ENCODE assay signal across 8 cellular contexts in genomic region chr2:109030870-109031480, GRCh38. TPM values are rescaled to one million over a fixed set of nuclear protein-coding genes. Genes with fewer than 3 reads are reported as not detected.
DNase-seq lines count a peak whose midpoint lies in the region; ATAC-seq, FAIRE-seq and TF ChIP-seq lines count a peak whose summit lies in the region.

No MANE protein-coding gene starts in this region.

- H3K27ac ChIP-seq in HL-60 (replicated peaks): peak overlapping the region; percentile 85
- no peak overlapping the region for H3K27ac ChIP-seq in kidney (ENCODE audit: low read depth in 2 of 2, low read length in 2 of 2)

- no peaks in the 10 kb centered on the region for H3K36me3 ChIP-seq in kidney (ENCODE audit: control insufficient read depth in 1 of 2, insufficient read depth in 2 of 2, low read length in 2 of 2)

- H3K36me3 Mint-ChIP-seq in stimulated activated memory B cell treated with anti-CD40 and anti-IgM and Interleukin-4, amounts not matched to agents 10 μg/mL and 1 μg/mL and 100 μg/mL, for 72 hours: no peaks in the 10 kb centered on the region

- intact Hi-C loops in kidney (cut with DNase I): no loop called here

- H3K27me3 ChIP-seq in HL-60 (ENCODE audit: insufficient read depth, poor library complexity, severe bottlenecking): no peaks in the 10 kb centered on the region

- peak overlapping the region; percentile 78 for H3K4me3 Mint-ChIP-seq in stimulated activated memory B cell treated with anti-CD40 and anti-IgM and Interleukin-4, amounts not matched to agents 10 μg/mL and 1 μg/mL and 100 μg/mL, for 72 hours

- H3K4me1 Mint-ChIP-seq in stimulated activated memory B cell treated with anti-CD40 and anti-IgM and Interleukin-4, amounts not matched to agents 10 μg/mL and 1 μg/mL and 100 μg/mL, for 72 hours: peaks cover 16% of the 10 kb centered on the region

- H3K4me1 ChIP-seq in kidney (ENCODE audit: control insufficient read depth in 1 of 2, insufficient read depth in 1 of 2, low read depth in 1 of 2, low read length in 2 of 2): peaks cover 0 to 4% of the 10 kb centered on the region in 2 donors

- no peaks in the 10 kb centered on the region for H3K9me3 Mint-ChIP-seq in stimulated activated memory B cell treated with anti-CD40 and anti-IgM and Interleukin-4, amounts not matched to agents 10 μg/mL and 1 μg/mL and 100 μg/mL, for 72 hours

- TF ChIP-seq CTCF in HL-60 (IDR thresholded peaks at IDR 0.05; ENCODE audit: insufficient read depth, low read length): no peak
- TF ChIP-seq CTCF in kidney (IDR thresholded peaks at IDR 0.05; ENCODE audit: borderline replicate concordance, extremely low read depth, insufficient read depth): no peak

- no peak for FAIRE-seq in kidney (lab: Jason Lieb, UNC)

- H3K9ac ChIP-seq in kidney (ENCODE audit: low read length in 2 of 2): peak overlapping the region in 1 of 2 donors; percentile 19

- H3K27ac Mint-ChIP-seq in stimulated activated memory B cell treated with anti-CD40 and anti-IgM and Interleukin-4, amounts not matched to agents 10 μg/mL and 1 μg/mL and 100 μg/mL, for 72 hours: peak overlapping the region; percentile 33

- H3K4me3 ChIP-seq in HL-60 (replicated peaks; ENCODE audit: insufficient read depth, low read length) (peak overlapping the region; percentile 39), kidney (ENCODE audit: low read length in 2 of 2) (peak overlapping the region; percentile 51 to 58)

- peak; percentile 22 for ATAC-seq in stimulated activated memory B cell treated with anti-CD40 and anti-IgM and Interleukin-4, amounts not matched to agents 10 μg/mL and 1 μg/mL and 100 μg/mL, for 72 hours
- no peak for ATAC-seq in HG02981 (IDR thresholded peaks at IDR 0.05; ENCODE audit: unreplicated experiment)

- H3K9me3 ChIP-seq in kidney (ENCODE audit: control insufficient read depth in 1 of 2, low read length in 2 of 2): no peaks in the 10 kb centered on the region

- DNase-seq in HL-60 (ENCODE audit: low read depth in 1 of 2, low spot score in 1 of 2) (no peak), kidney (no peak), NCI-H446 treated with DMSO at 0.1 percent for 48 hours (lab: John Stamatoyannopoulos, UW) (no peak), iPS-NIHi11 (ENCODE audit: low spot score) (no peak), NCI-H774 (lab: John Stamatoyannopoulos, UW) (no peak)
- peak; percentile 38 for DNase-seq in activated T-cell treated with anti-CD3 and anti-CD28 coated beads, Interleukin-2, amount 50 U/mL, for 1 hour

- H3K27me3 Mint-ChIP-seq in stimulated activated memory B cell treated with anti-CD40 and anti-IgM and Interleukin-4, amounts not matched to agents 10 μg/mL and 1 μg/mL and 100 μg/mL, for 72 hours: no peaks in the 10 kb centered on the region

RNA-seq across cellular contexts. Expression of gene EDAR, which starts 42.0 kb away (rescaled TPM):
- total RNA-seq in kidney: 3.1 TPM
- polyA plus RNA-seq in kidney (ENCODE audit: insufficient read depth, low read depth, low replicate concordance): 0.17 TPM
